ENCODE assay signal across 1 cellular context in the genomic region with DNA sequence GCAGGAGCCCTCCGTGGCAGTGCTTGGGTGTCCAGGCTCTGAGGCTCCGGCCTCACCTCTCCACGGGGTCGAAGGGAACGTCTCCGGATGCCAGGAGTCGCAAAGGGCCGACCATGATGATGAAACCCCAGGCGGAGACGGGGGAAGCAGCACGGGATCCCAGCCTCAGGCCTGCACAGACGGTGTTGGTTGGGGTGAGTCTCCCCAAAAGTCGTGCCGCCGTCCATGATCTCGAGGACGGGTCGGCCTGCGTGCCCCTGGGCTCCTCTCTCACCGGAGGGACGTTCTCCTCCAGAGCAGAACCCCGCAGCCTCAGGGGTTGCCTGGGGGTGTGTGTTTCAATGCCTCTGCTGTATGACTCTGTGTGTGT.
A peak's percentile ranks its signal among the peaks of the same experiment; 100 is the strongest.
TF ChIP-seq lines count a peak whose summit lies in the region.

No MANE protein-coding gene starts in this region.

TF ChIP-seq in K562, 482 proteins besides CTCF, POLR2A, EP300 and RAD21 (continued from another document):
- TF ChIP-seq, protein P1, sequence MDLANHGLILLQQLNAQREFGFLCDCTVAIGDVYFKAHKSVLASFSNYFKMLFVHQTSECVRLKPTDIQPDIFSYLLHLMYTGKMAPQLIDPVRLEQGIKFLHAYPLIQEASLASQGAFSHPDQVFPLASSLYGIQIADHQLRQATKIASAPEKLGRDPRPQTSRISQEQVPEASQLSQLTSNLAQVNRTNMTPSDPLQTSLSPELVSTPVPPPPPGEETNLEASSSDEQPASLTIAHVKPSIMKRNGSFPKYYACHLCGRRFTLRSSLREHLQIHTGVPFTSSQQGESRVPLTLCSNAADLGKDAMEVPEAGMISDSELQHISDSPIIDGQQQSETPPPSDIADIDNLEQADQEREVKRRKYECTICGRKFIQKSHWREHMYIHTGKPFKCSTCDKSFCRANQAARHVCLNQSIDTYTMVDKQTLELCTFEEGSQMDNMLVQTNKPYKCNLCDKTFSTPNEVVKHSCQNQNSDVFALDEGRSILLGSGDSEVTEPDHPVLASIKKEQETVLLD (IDR thresholded peaks at IDR 0.05), result 0 out of 2 replicates have a peak, but pooled peaks have one; percentile 4
- TF ChIP-seq RBFOX2 (IDR thresholded peaks at IDR 0.05; ENCODE audit: low read depth, low read length) (peak; percentile 31), PHF8 (IDR thresholded peaks at IDR 0.05; ENCODE audit: borderline replicate concordance, low read length) (peak; percentile 13; the same call in 1 of the 2 replicates)
